Comparison of ENCODE assay signal across 11 cellular contexts in genomic region chr12:31011746-31012567, GRCh38.
A peak's percentile ranks its signal among the peaks of the same experiment; 100 is the strongest.
DNase-seq lines count a peak whose midpoint lies in the region; ATAC-seq and TF ChIP-seq lines count a peak whose summit lies in the region.
"Had no signal": no experiment of that assay in that cellular context is flagged by ENCODE, and none has a peak within 500 bp of the region (broad histone marks: within the 10 kb centered on the region; RNA-seq: fewer than 3 reads in every experiment).

No MANE protein-coding gene starts in this region.

- H3K36me3 ChIP-seq in BE2C (no peaks in the 10 kb centered on the region), OCI-LY3 (replicated peaks; ENCODE audit: low read depth, low read length) (no peaks in the 10 kb centered on the region), vagina (no peaks in the 10 kb centered on the region)

- TF ChIP-seq CTCF in BE2C (IDR thresholded peaks at IDR 0.05; ENCODE audit: low read depth, low read length) (peak; percentile 44), GM13976 (IDR thresholded peaks at IDR 0.05; ENCODE audit: borderline replicate concordance, control extremely low read depth, extremely low read depth, insufficient read depth, missing control alignments) (peak; percentile 3), OCI-LY3 (IDR thresholded peaks at IDR 0.05; ENCODE audit: low read depth, low read length) (peak; percentile 28; the same call in 1 of the 2 replicates), foreskin keratinocyte (conservative IDR thresholded peaks at IDR 0.05) (peak; percentile 30), vagina (IDR thresholded peaks at IDR 0.05) (no peak)

- no peak overlapping the region for H3K4me2 ChIP-seq in OCI-LY3 (ENCODE audit: low read length)

- in situ Hi-C loops in GM13976 (cut with MboI; ENCODE audit: low sequenced_read_pairs, unreplicated experiment): no loop called here

- intact Hi-C loops in vagina (cut with DNase I): no loop called here

- H2AFZ ChIP-seq in OCI-LY3 (ENCODE audit: low read depth, low read length): no peak overlapping the region

- no peak overlapping the region for H3K4me3 ChIP-seq in BE2C (ENCODE audit: low read depth, low read length)
- no peak overlapping the region for H3K4me3 ChIP-seq in OCI-LY3 (ENCODE audit: low read length)
- no peak overlapping the region for H3K4me3 ChIP-seq in vagina

- TF ChIP-seq POLR2A in vagina (IDR thresholded peaks at IDR 0.05): no peak

- H3K4me1 ChIP-seq in BE2C (no peaks in the 10 kb centered on the region), OCI-LY3 (ENCODE audit: low read length) (no peaks in the 10 kb centered on the region), foreskin keratinocyte (no peaks in the 10 kb centered on the region), vagina (no peaks in the 10 kb centered on the region)

- no peak overlapping the region for H3K27ac ChIP-seq in OCI-LY3 (ENCODE audit: low read length)
- no peak overlapping the region for H3K27ac ChIP-seq in foreskin keratinocyte
- H3K27ac ChIP-seq in vagina: no peak overlapping the region

- no peaks in the 10 kb centered on the region for H3K79me2 ChIP-seq in OCI-LY3 (ENCODE audit: low read length)

- peak; percentile 50 for ATAC-seq in foreskin keratinocyte
- no peak for ATAC-seq in HG03571 (IDR thresholded peaks at IDR 0.05; ENCODE audit: unreplicated experiment)

- no peak overlapping the region for H3K9ac ChIP-seq in OCI-LY3 (ENCODE audit: low read length)

- peak; percentile 47 for DNase-seq in BE2C
- DNase-seq in GM13976 (ENCODE audit: low spot score): no peak
- DNase-seq in foreskin keratinocyte: no peak
- no peak for DNase-seq in vagina (ENCODE audit: extremely low spot score in 2 of 2)
- no peak for DNase-seq in NCI-H1092 treated with DMSO at 0.1 percent for 48 hours (lab: John Stamatoyannopoulos, UW)
- DNase-seq in activated CD4-positive, alpha-beta T cell treated with anti-CD3 and anti-CD28 coated beads, Interleukin-2, amount 50 U/mL, for 48 hours: no peak
- DNase-seq: activated naive CD8-positive, alpha-beta T cell treated with anti-CD3 and anti-CD28 coated beads, Interleukin-2, amount 10 ng/mL, durations not matched to agents 7 days and 5 days; GOT3; NCI-H1436 treated with DMSO at 0.1 percent for 48 hours had no signal

- no peaks in the 10 kb centered on the region for H4K20me1 ChIP-seq in OCI-LY3 (ENCODE audit: insufficient read depth, low read length)

- H3K9me3 ChIP-seq in BE2C: no peaks in the 10 kb centered on the region
- no peaks in the 10 kb centered on the region for H3K9me3 ChIP-seq in OCI-LY3 (ENCODE audit: insufficient read depth, low read length)
- H3K9me3 ChIP-seq in vagina: no peaks in the 10 kb centered on the region

- H3K27me3 ChIP-seq in BE2C (no peaks in the 10 kb centered on the region), OCI-LY3 (ENCODE audit: low read depth, low read length) (peaks cover 3% of the 10 kb centered on the region; the same call in 1 of the 2 replicates), foreskin keratinocyte (peaks cover 3% of the 10 kb centered on the region), vagina (no peaks in the 10 kb centered on the region)

Comparison
In these comparisons a context has a peak if more than half of its experiments do, and no peak if none do; other contexts are left out.
1. CTCF ChIP-seq: peak in BE2C (single experiment), GM13976 (single experiment), OCI-LY3 (single experiment) and foreskin keratinocyte (single experiment); none in vagina (0 of 3).